Comparison of ENCODE assay signal across 7 cellular contexts in the genomic region with DNA sequence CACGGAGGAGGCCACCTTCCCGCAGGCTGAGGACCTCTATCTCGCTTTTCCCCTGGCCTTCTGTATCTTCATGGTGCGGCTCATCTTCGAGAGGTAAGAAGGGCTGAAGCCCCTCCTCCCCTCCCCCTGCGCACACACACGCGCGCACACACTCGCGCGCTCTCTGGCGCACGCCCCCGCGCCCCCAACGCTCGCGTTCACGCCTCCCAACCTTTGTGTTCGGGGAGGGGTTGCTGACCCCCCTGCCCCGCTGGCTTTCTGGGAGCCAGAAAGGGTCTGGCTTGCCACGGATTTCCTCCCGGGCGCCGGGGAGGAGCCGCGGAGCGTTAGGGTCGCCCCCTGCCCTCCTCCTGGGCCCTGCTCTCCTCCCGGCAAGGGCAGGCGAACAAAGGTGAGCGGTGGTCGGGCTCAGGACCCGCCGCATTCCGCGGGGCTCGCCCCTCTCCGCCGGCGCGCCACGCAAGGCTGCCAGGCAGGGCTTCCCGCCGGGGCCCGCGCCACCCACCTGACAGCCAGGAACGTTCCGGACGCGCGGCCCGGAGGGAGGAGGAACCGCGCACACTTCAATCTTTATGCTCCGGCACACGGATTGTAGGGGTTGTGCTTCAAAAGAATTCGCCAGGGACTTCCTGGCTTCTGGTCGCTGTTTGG. TPM values are rescaled to one million over a fixed set of nuclear protein-coding genes. Genes with fewer than 3 reads are reported as not detected.
DNase-seq lines count a peak whose midpoint lies in the region; ATAC-seq and TF ChIP-seq lines count a peak whose summit lies in the region.

No MANE protein-coding gene starts in this region.

- ATAC-seq in GM21576 (IDR thresholded peaks at IDR 0.05; ENCODE audit: unreplicated experiment) = peak; percentile 29
- peak; percentile 32 for ATAC-seq in stimulated activated memory B cell treated with anti-CD40 and anti-IgM and Interleukin-4, amounts not matched to agents 10 μg/mL and 1 μg/mL and 100 μg/mL, for 72 hours

- peak overlapping the region in 2 of 4 donors; percentile 89 to 92 for H3K4me3 Mint-ChIP-seq in IgD-negative memory B cell
- peak overlapping the region; percentile 73 for H3K4me3 Mint-ChIP-seq in stimulated activated memory B cell treated with anti-CD40 and anti-IgM and Interleukin-4, amounts not matched to agents 10 μg/mL and 1 μg/mL and 100 μg/mL, for 72 hours

- H3K9me3 Mint-ChIP-seq in IgD-negative memory B cell = no peaks in the 10 kb centered on the region
- H3K9me3 Mint-ChIP-seq in stimulated activated memory B cell treated with anti-CD40 and anti-IgM and Interleukin-4, amounts not matched to agents 10 μg/mL and 1 μg/mL and 100 μg/mL, for 72 hours = no peaks in the 10 kb centered on the region

- H3K27ac ChIP-seq in WERI-Rb-1 = peak overlapping the region; percentile 89

- peaks cover 3% of the 10 kb centered on the region for H3K36me3 ChIP-seq in WERI-Rb-1

- DNase-seq in GM03348 (ENCODE audit: low spot score) (peak; percentile 62), WERI-Rb-1 (peak; percentile 62), ecto neural progenitor cell (ENCODE audit: low spot score) (peak; percentile 76), medulla oblongata (ENCODE audit: extremely low spot score) (peak; percentile 49)

- peak overlapping the region in 2 of 3 donors; percentile 3 to 36 for H3K27ac Mint-ChIP-seq in IgD-negative memory B cell
- H3K27ac Mint-ChIP-seq in stimulated activated memory B cell treated with anti-CD40 and anti-IgM and Interleukin-4, amounts not matched to agents 10 μg/mL and 1 μg/mL and 100 μg/mL, for 72 hours = no peak overlapping the region

- TF ChIP-seq CTCF in WERI-Rb-1 (IDR thresholded peaks at IDR 0.05; ENCODE audit: low read depth, low read length) = no peak

- no peaks in the 10 kb centered on the region for H3K27me3 ChIP-seq in WERI-Rb-1 (ENCODE audit: insufficient read depth, low read depth, severe bottlenecking)

- no peaks in the 10 kb centered on the region for H3K27me3 Mint-ChIP-seq in IgD-negative memory B cell
- H3K27me3 Mint-ChIP-seq in stimulated activated memory B cell treated with anti-CD40 and anti-IgM and Interleukin-4, amounts not matched to agents 10 μg/mL and 1 μg/mL and 100 μg/mL, for 72 hours = no peaks in the 10 kb centered on the region

- peaks cover 6% of the 10 kb centered on the region for H3K9me3 ChIP-seq in WERI-Rb-1 (ENCODE audit: severe bottlenecking)

- H3K36me3 Mint-ChIP-seq in IgD-negative memory B cell = no peaks in the 10 kb centered on the region
- H3K36me3 Mint-ChIP-seq in stimulated activated memory B cell treated with anti-CD40 and anti-IgM and Interleukin-4, amounts not matched to agents 10 μg/mL and 1 μg/mL and 100 μg/mL, for 72 hours = no peaks in the 10 kb centered on the region

- peaks cover 8 to 18% (median 12%) of the 10 kb centered on the region in 3 donors for H3K4me1 Mint-ChIP-seq in IgD-negative memory B cell
- no peaks in the 10 kb centered on the region for H3K4me1 Mint-ChIP-seq in stimulated activated memory B cell treated with anti-CD40 and anti-IgM and Interleukin-4, amounts not matched to agents 10 μg/mL and 1 μg/mL and 100 μg/mL, for 72 hours

- peak overlapping the region; percentile 93 for H3K4me3 ChIP-seq in WERI-Rb-1 (ENCODE audit: low read depth, low read length)

RNA-seq across cellular contexts. Expression of a gene that starts 0.6 kb away (rescaled TPM):
- 2.7 TPM for polyA plus RNA-seq in IgD-negative memory B cell

Comparison
In these comparisons a context has a peak if more than half of its experiments do, and no peak if none do; other contexts are left out.
1. Peak in every context shown above with its lines: DNase-seq, ATAC-seq, H3K4me3 ChIP-seq and H3K27ac ChIP-seq.